Comparison of ENCODE assay signal across 13 cellular contexts in the genomic region with DNA sequence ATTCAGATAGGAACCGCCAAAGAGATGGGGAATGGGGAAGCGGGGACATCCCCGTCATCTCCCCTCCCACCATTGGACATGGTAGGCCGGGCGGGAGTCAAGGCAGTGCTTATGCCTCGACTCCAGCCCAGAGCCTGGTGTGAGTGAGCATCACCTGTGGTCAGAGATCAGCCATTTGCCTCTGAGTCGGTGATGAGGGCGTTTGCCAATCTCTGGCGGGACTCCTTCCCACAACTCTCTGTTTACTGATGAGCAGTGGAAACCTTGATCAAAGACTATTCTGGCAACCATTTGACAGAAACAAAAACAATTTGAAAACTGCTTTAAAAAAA.
DNase-seq lines count a peak whose midpoint lies in the region; ATAC-seq and TF ChIP-seq lines count a peak whose summit lies in the region.
"Had no signal": no experiment of that assay in that cellular context is flagged by ENCODE, and none has a peak within 500 bp of the region (broad histone marks: within the 10 kb centered on the region; RNA-seq: fewer than 3 reads in every experiment).

No MANE protein-coding gene starts in this region.

- H2AFZ ChIP-seq in GM23338, result no peak overlapping the region

- H3K4me2 ChIP-seq in GM23338, result 0 out of 2 replicates have a peak overlapping the region, but pooled peaks have one; percentile 85

- H3K4me3 Mint-ChIP-seq in CD4-positive, alpha-beta T cell, result peak overlapping the region; percentile 32
- H3K4me3 Mint-ChIP-seq in GM23338, result no peak overlapping the region
- H3K4me3 Mint-ChIP-seq in naive thymus-derived CD4-positive, alpha-beta T cell, result peak overlapping the region in 7 of 10 donors; percentile 28 to 80 (median 61)

- no peak for ATAC-seq in CD4-positive, alpha-beta T cell (ENCODE audit: poor library complexity)
- ATAC-seq in GM23338, result no peak
- no peak for ATAC-seq in naive thymus-derived CD4-positive, alpha-beta T cell
- ATAC-seq in HG02970 (IDR thresholded peaks at IDR 0.05; ENCODE audit: low FRiP score, unreplicated experiment), result no peak
- ATAC-seq in GM19455 (IDR thresholded peaks at IDR 0.05; ENCODE audit: unreplicated experiment), result no peak
- no peak for ATAC-seq in GM18909 (IDR thresholded peaks at IDR 0.05; ENCODE audit: poor library complexity, unreplicated experiment)

- H4K20me1 ChIP-seq in GM23338 (replicated peaks; ENCODE audit: insufficient read depth), result no peaks in the 10 kb centered on the region

- peaks cover 28% of the 10 kb centered on the region for H3K27me3 Mint-ChIP-seq in CD4-positive, alpha-beta T cell
- H3K27me3 Mint-ChIP-seq in GM23338 (ENCODE audit: insufficient read depth, low read depth, poor library complexity), result peaks cover 25% of the 10 kb centered on the region
- H3K27me3 Mint-ChIP-seq in naive thymus-derived CD4-positive, alpha-beta T cell, result peaks cover 0 to 78% (median 19%) of the 10 kb centered on the region in 5 donors

- no peak overlapping the region for H3K27ac ChIP-seq in CD4-positive, alpha-beta T cell (ENCODE audit: low read depth, low read length)
- H3K27ac ChIP-seq in GM23338 (ENCODE audit: low read depth), result no peak overlapping the region
- H3K27ac ChIP-seq in naive thymus-derived CD4-positive, alpha-beta T cell (ENCODE audit: low read depth, low read length), result no peak overlapping the region
- H3K27ac ChIP-seq in coronary artery, result no peak overlapping the region

- POLR2A ChIA-PET in CD4-positive, alpha-beta T cell (lab: Charles Lee), result no interaction called here
- POLR2A ChIA-PET in naive thymus-derived CD4-positive, alpha-beta T cell (lab: Charles Lee), result no interaction called here

- intact Hi-C loops in CD4-positive, alpha-beta T cell (cut with DNase I, micrococcal nuclease), result no loop called here
- intact Hi-C loops in naive thymus-derived CD4-positive, alpha-beta T cell (cut with micrococcal nuclease), result no loop called here

- no peaks in the 10 kb centered on the region for H3K79me2 ChIP-seq in GM23338 (replicated peaks; ENCODE audit: insufficient read depth)

- peaks cover 4% of the 10 kb centered on the region for H3K27me3 ChIP-seq in CD4-positive, alpha-beta T cell (ENCODE audit: control insufficient read depth, insufficient read depth, low read length)
- H3K27me3 ChIP-seq in GM23338 (ENCODE audit: insufficient read depth), result peaks cover 43% of the 10 kb centered on the region
- no peaks in the 10 kb centered on the region for H3K27me3 ChIP-seq in naive thymus-derived CD4-positive, alpha-beta T cell (ENCODE audit: control insufficient read depth in 2 of 2, insufficient read depth in 2 of 2, low read length in 2 of 2)
- H3K27me3 ChIP-seq: esophagus squamous epithelium, suprapubic skin had no signal

- no peak for TF ChIP-seq CTCF in CD4-positive, alpha-beta T cell (IDR thresholded peaks at IDR 0.05)
- TF ChIP-seq CTCF in GM23338 (conservative IDR thresholded peaks at IDR 0.05; ENCODE audit: low read depth in 2 of 2), result no peak
- TF ChIP-seq CTCF in coronary artery (IDR thresholded peaks at IDR 0.05), result no peak

- CTCF ChIA-PET in CD4-positive, alpha-beta T cell (lab: Charles Lee), result no interaction called here
- CTCF ChIA-PET in naive thymus-derived CD4-positive, alpha-beta T cell (lab: Charles Lee), result no interaction called here

- peaks cover 4% of the 10 kb centered on the region; the same call in 1 of the 2 replicates for H3K9me2 ChIP-seq in GM23338 (ENCODE audit: insufficient read depth)

- H3K9me3 Mint-ChIP-seq in CD4-positive, alpha-beta T cell, result peaks cover 3% of the 10 kb centered on the region
- peaks cover 19% of the 10 kb centered on the region for H3K9me3 Mint-ChIP-seq in GM23338
- H3K9me3 Mint-ChIP-seq in naive thymus-derived CD4-positive, alpha-beta T cell, result peaks cover 0 to 11% (median 3%) of the 10 kb centered on the region in 11 donors

- H3K4me3 ChIP-seq in GM23338 (no peak overlapping the region), coronary artery (no peak overlapping the region)
- H3K4me3 ChIP-seq in naive thymus-derived CD4-positive, alpha-beta T cell (ENCODE audit: low read length), result no peak overlapping the region

- no peak overlapping the region for H3K27ac Mint-ChIP-seq in CD4-positive, alpha-beta T cell
- no peak overlapping the region for H3K27ac Mint-ChIP-seq in GM23338
- no peak overlapping the region for H3K27ac Mint-ChIP-seq in naive thymus-derived CD4-positive, alpha-beta T cell

- no peaks in the 10 kb centered on the region for H3K36me3 Mint-ChIP-seq in CD4-positive, alpha-beta T cell (ENCODE audit: low read depth)
- H3K36me3 Mint-ChIP-seq in GM23338 (ENCODE audit: low read depth), result peaks cover 16% of the 10 kb centered on the region; the same call in 1 of the 3 replicates
- peaks cover 0 to 4% (median 0%) of the 10 kb centered on the region in 5 donors for H3K36me3 Mint-ChIP-seq in naive thymus-derived CD4-positive, alpha-beta T cell

- no peaks in the 10 kb centered on the region; the same call in 1 of the 2 replicates for H3K4me1 ChIP-seq in GM23338 (ENCODE audit: insufficient read depth)
- H3K4me1 ChIP-seq in naive thymus-derived CD4-positive, alpha-beta T cell (ENCODE audit: control insufficient read depth in 2 of 2, insufficient read depth in 2 of 2, low read length in 2 of 2), result peaks cover 0 to 9% of the 10 kb centered on the region in 2 donors

- H3K9me3 ChIP-seq in CD4-positive, alpha-beta T cell (ENCODE audit: control insufficient read depth, low read length), result no peaks in the 10 kb centered on the region
- H3K9me3 ChIP-seq in naive thymus-derived CD4-positive, alpha-beta T cell (ENCODE audit: control insufficient read depth in 2 of 3, low read length in 3 of 3), result no peaks in the 10 kb centered on the region
- H3K9me3 ChIP-seq: esophagus squamous epithelium, suprapubic skin had no signal

- peaks cover 4% of the 10 kb centered on the region for H3K4me1 Mint-ChIP-seq in CD4-positive, alpha-beta T cell (ENCODE audit: low read depth)
- H3K4me1 Mint-ChIP-seq in GM23338, result peaks cover 13% of the 10 kb centered on the region
- peaks cover 0 to 20% (median 14%) of the 10 kb centered on the region in 7 donors for H3K4me1 Mint-ChIP-seq in naive thymus-derived CD4-positive, alpha-beta T cell

- no peak for DNase-seq in CD4-positive, alpha-beta T cell
- DNase-seq in GM23338 (ENCODE audit: low spot score), result no peak
- peak; percentile 38 for DNase-seq in astrocyte of the hippocampus (ENCODE audit: low read depth, low spot score)
- no peak for DNase-seq in naive thymus-derived CD4-positive, alpha-beta T cell
- no peak for DNase-seq in coronary artery (ENCODE audit: low spot score)
- DNase-seq: activated T-cell treated with anti-CD3 and anti-CD28 coated beads, Interleukin-2, amount 50 U/mL, for 1 hour; central memory CD4-positive, alpha-beta T cell; esophagus squamous epithelium; NCI-H2171 treated with DMSO at 0.1 percent for 48 hours had no signal

- H3F3A ChIP-seq in GM23338 (replicated peaks; ENCODE audit: low read depth), result 0 out of 2 replicates have a peak, but pooled peaks cover 7% of the 10 kb centered on the region

- H3K36me3 ChIP-seq in GM23338 (ENCODE audit: insufficient read depth), result 0 out of 2 replicates have a peak, but pooled peaks cover 5% of the 10 kb centered on the region
- no peaks in the 10 kb centered on the region for H3K36me3 ChIP-seq in naive thymus-derived CD4-positive, alpha-beta T cell (ENCODE audit: control insufficient read depth in 2 of 3, insufficient read depth in 3 of 3, low read length in 3 of 3)
- H3K36me3 ChIP-seq: esophagus squamous epithelium, suprapubic skin had no signal
